Comparison of ENCODE assay signal across 28 cellular contexts in genomic region chr1:92845908-92846307, GRCh38.
"Had no signal": no experiment of that assay in that cellular context is flagged by ENCODE, and none has a peak within 500 bp of the region (broad histone marks: within the 10 kb centered on the region; RNA-seq: fewer than 3 reads in every experiment).

No MANE protein-coding gene starts in this region.

- DNase-seq: activated CD4-positive, alpha-beta T cell treated with anti-CD3 and anti-CD28 coated beads for 4 hours; activated CD4-positive, alpha-beta T cell treated with anti-CD3 and anti-CD28 coated beads, Interleukin-2, amount 50 U/mL, for 1 hour; activated CD4-positive, alpha-beta T cell treated with anti-CD3 and anti-CD28 coated beads, Interleukin-2, amount 50 U/mL, for 48 hours; activated CD4-positive, CD25-positive, alpha-beta regulatory T cell; activated CD4-positive, CD25-positive, alpha-beta regulatory T cell treated with anti-CD3 and anti-CD28 coated beads, Interleukin-2, amount 50 U/mL, for 72 hours; activated CD8-positive, alpha-beta T cell treated with anti-CD3 and anti-CD28 coated beads for 36 hours; activated gamma-delta T cell; activated naive CD4-positive, alpha-beta T cell; activated naive CD4-positive, alpha-beta T cell treated with anti-CD3 and anti-CD28 coated beads, Interleukin-2, amount 10 ng/mL, durations not matched to agents 7 days and 5 days; activated T-cell treated with anti-CD3 and anti-CD28 coated beads, Interleukin-2, amount 50 U/mL, for 4 hours; adrenal gland; amygdala; aorta; body of pancreas; caudate nucleus; cortex of kidney; dermis blood vessel endothelial cell; effector CD8-positive, alpha-beta T cell; esophagus squamous epithelium; foreskin melanocyte; heart right ventricle; T-helper 2 cell had no signal

- H3K9me3 ChIP-seq: adrenal gland, body of pancreas, esophagus squamous epithelium, gastroesophageal sphincter, heart right ventricle had no signal

- ATAC-seq: activated CD8-positive, alpha-beta T cell treated with anti-CD3 and anti-CD28 coated beads for 36 hours; body of pancreas; gastroesophageal sphincter; heart right ventricle had no signal

- H3K27ac ChIP-seq: adrenal gland, body of pancreas, epithelial cell of prostate, esophagus squamous epithelium, gastroesophageal sphincter, heart right ventricle had no signal

- H3K9me3 Mint-ChIP-seq: activated CD8-positive, alpha-beta T cell treated with anti-CD3 and anti-CD28 coated beads for 36 hours; activated naive CD4-positive, alpha-beta T cell treated with anti-CD3 and anti-CD28 coated beads, Interleukin-2, amount 10 ng/mL, durations not matched to agents 7 days and 5 days; activated naive CD4-positive, alpha-beta T cell treated with anti-CD3 and anti-CD28 coated beads, Interleukin-2, amount 50 U/mL, for 72 hours; activated T-cell treated with anti-CD3 and anti-CD28 coated beads, Interleukin-2, amount 50 U/mL, for 4 hours had no signal

- FAIRE-seq: colon, endometrium, endothelial cell of umbilical vein had no signal

- H3K27me3 Mint-ChIP-seq: activated CD8-positive, alpha-beta T cell treated with anti-CD3 and anti-CD28 coated beads for 36 hours; activated naive CD4-positive, alpha-beta T cell treated with anti-CD3 and anti-CD28 coated beads, Interleukin-2, amount 10 ng/mL, durations not matched to agents 7 days and 5 days had no signal

- H3K4me3 Mint-ChIP-seq: activated CD8-positive, alpha-beta T cell treated with anti-CD3 and anti-CD28 coated beads for 36 hours; activated naive CD4-positive, alpha-beta T cell treated with anti-CD3 and anti-CD28 coated beads, Interleukin-2, amount 10 ng/mL, durations not matched to agents 7 days and 5 days; activated T-cell treated with anti-CD3 and anti-CD28 coated beads, Interleukin-2, amount 50 U/mL, for 4 hours had no signal

- H3K4me3 ChIP-seq: adrenal gland, body of pancreas, esophagus squamous epithelium, gastroesophageal sphincter, heart right ventricle had no signal

- H3K27ac Mint-ChIP-seq: activated CD8-positive, alpha-beta T cell treated with anti-CD3 and anti-CD28 coated beads for 36 hours; activated naive CD4-positive, alpha-beta T cell treated with anti-CD3 and anti-CD28 coated beads, Interleukin-2, amount 10 ng/mL, durations not matched to agents 7 days and 5 days had no signal

- H3K27me3 ChIP-seq: adrenal gland, body of pancreas, esophagus squamous epithelium, gastroesophageal sphincter, heart right ventricle had no signal

- H3K4me1 ChIP-seq: adrenal gland, heart right ventricle had no signal
